10 cellular contexts compared by ENCODE assay signal in genomic region chr15:101135532-101136166, GRCh38.
DNase-seq lines count a peak whose midpoint lies in the region; ATAC-seq and TF ChIP-seq lines count a peak whose summit lies in the region.
"Had no signal": no experiment of that assay in that cellular context is flagged by ENCODE, and none has a peak within 500 bp of the region (broad histone marks: within the 10 kb centered on the region; RNA-seq: fewer than 3 reads in every experiment).

No MANE protein-coding gene starts in this region.

- TF ChIP-seq POLR2A in NB4 (IDR thresholded peaks at IDR 0.05; ENCODE audit: extremely low read depth, insufficient read length), result no peak

- no peaks in the 10 kb centered on the region for H3K27me3 Mint-ChIP-seq in activated CD4-positive, alpha-beta T cell treated with anti-CD3 and anti-CD28 coated beads, Interleukin-2, amount 10 ng/mL, durations not matched to agents 24 days and 14 days
- peaks cover 3% of the 10 kb centered on the region for H3K27me3 Mint-ChIP-seq in stimulated activated naive CD8-positive, alpha-beta T cell treated with anti-CD3 and anti-CD28 coated beads, Interleukin-15, Interleukin-2, amounts not matched to agents 100 ng/mL and 50 ng/mL, for 24 hours
- H3K27me3 Mint-ChIP-seq in Calu3 (ENCODE audit: unreplicated experiment), result peaks cover 15% of the 10 kb centered on the region

- no peak for TF ChIP-seq CTCF in NB4 (IDR thresholded peaks at IDR 0.05; ENCODE audit: low read depth, low read length)
- TF ChIP-seq CTCF in omental fat pad (IDR thresholded peaks at IDR 0.05), result no peak
- TF ChIP-seq CTCF in Calu3 (IDR thresholded peaks at IDR 0.05; ENCODE audit: unreplicated experiment), result no peak

- BruUV-seq in Calu3 (replicated peaks; lab: Mats Ljungman, UMichigan), result no TSS peak

- peaks cover 36% of the 10 kb centered on the region for H3K4me1 Mint-ChIP-seq in activated CD4-positive, alpha-beta T cell treated with anti-CD3 and anti-CD28 coated beads, Interleukin-2, amount 10 ng/mL, durations not matched to agents 24 days and 14 days
- peaks cover 37% of the 10 kb centered on the region for H3K4me1 Mint-ChIP-seq in stimulated activated naive CD8-positive, alpha-beta T cell treated with anti-CD3 and anti-CD28 coated beads, Interleukin-15, Interleukin-2, amounts not matched to agents 100 ng/mL and 50 ng/mL, for 24 hours (ENCODE audit: low read depth)
- H3K4me1 Mint-ChIP-seq in Calu3 (ENCODE audit: low read depth, unreplicated experiment), result no peaks in the 10 kb centered on the region

- CTCF ChIA-PET in Calu3 (lab: Charles Lee), result no interaction called here

- peak overlapping the region; percentile 64 for H3K27ac Mint-ChIP-seq in activated CD4-positive, alpha-beta T cell treated with anti-CD3 and anti-CD28 coated beads, Interleukin-2, amount 10 ng/mL, durations not matched to agents 24 days and 14 days
- peak overlapping the region; percentile 75 for H3K27ac Mint-ChIP-seq in stimulated activated naive CD8-positive, alpha-beta T cell treated with anti-CD3 and anti-CD28 coated beads, Interleukin-15, Interleukin-2, amounts not matched to agents 100 ng/mL and 50 ng/mL, for 24 hours
- H3K27ac Mint-ChIP-seq in Calu3 (ENCODE audit: unreplicated experiment), result no peak overlapping the region

- intact Hi-C loops in activated CD4-positive, alpha-beta T cell treated with anti-CD3 and anti-CD28 coated beads, Interleukin-2, amount 10 ng/mL, durations not matched to agents 24 days and 14 days (cut with micrococcal nuclease), result no loop called here
- intact Hi-C loops in Calu3 (cut with micrococcal nuclease; ENCODE audit: unreplicated experiment), result no loop called here

- DNase-seq in activated CD4-positive, alpha-beta T cell treated with anti-CD3 and anti-CD28 coated beads, Interleukin-2, amount 10 ng/mL, durations not matched to agents 24 days and 14 days, result peak; percentile 69
- DNase-seq in activated CD4-positive, alpha-beta T cell treated with anti-CD3 and anti-CD28 coated beads, Interleukin-2, amount 50 U/mL, for 1 hour, result no peak
- DNase-seq in NB4 (ENCODE audit: low read depth) (peak; percentile 85), omental fat pad (ENCODE audit: low spot score) (no peak), Calu3 (no peak), NCI-H1436 treated with DMSO at 0.1 percent for 48 hours (lab: John Stamatoyannopoulos, UW) (no peak)
- DNase-seq: ACHN, H7 had no signal

- H3K4me3 ChIP-seq in NB4 (ENCODE audit: low read depth, low read length), result no peak overlapping the region

- peak overlapping the region; percentile 23 for H3K4me3 Mint-ChIP-seq in activated CD4-positive, alpha-beta T cell treated with anti-CD3 and anti-CD28 coated beads, Interleukin-2, amount 10 ng/mL, durations not matched to agents 24 days and 14 days
- peak overlapping the region; percentile 27 for H3K4me3 Mint-ChIP-seq in stimulated activated naive CD8-positive, alpha-beta T cell treated with anti-CD3 and anti-CD28 coated beads, Interleukin-15, Interleukin-2, amounts not matched to agents 100 ng/mL and 50 ng/mL, for 24 hours
- no peak overlapping the region for H3K4me3 Mint-ChIP-seq in Calu3 (ENCODE audit: low read depth, unreplicated experiment)

- ATAC-seq in HG02678 (IDR thresholded peaks at IDR 0.05; ENCODE audit: unreplicated experiment) (peak; percentile 72), omental fat pad (ENCODE audit: low FRiP score) (no peak)

- H3K9me3 Mint-ChIP-seq in activated CD4-positive, alpha-beta T cell treated with anti-CD3 and anti-CD28 coated beads, Interleukin-2, amount 10 ng/mL, durations not matched to agents 24 days and 14 days, result no peaks in the 10 kb centered on the region
- H3K9me3 Mint-ChIP-seq in stimulated activated naive CD8-positive, alpha-beta T cell treated with anti-CD3 and anti-CD28 coated beads, Interleukin-15, Interleukin-2, amounts not matched to agents 100 ng/mL and 50 ng/mL, for 24 hours, result peaks cover 3% of the 10 kb centered on the region
- H3K9me3 Mint-ChIP-seq in Calu3 (ENCODE audit: low read depth, unreplicated experiment), result no peaks in the 10 kb centered on the region

- peaks cover 4% of the 10 kb centered on the region for H3K36me3 Mint-ChIP-seq in activated CD4-positive, alpha-beta T cell treated with anti-CD3 and anti-CD28 coated beads, Interleukin-2, amount 10 ng/mL, durations not matched to agents 24 days and 14 days (ENCODE audit: low read depth)
- no peaks in the 10 kb centered on the region for H3K36me3 Mint-ChIP-seq in stimulated activated naive CD8-positive, alpha-beta T cell treated with anti-CD3 and anti-CD28 coated beads, Interleukin-15, Interleukin-2, amounts not matched to agents 100 ng/mL and 50 ng/mL, for 24 hours (ENCODE audit: low read depth)
- no peaks in the 10 kb centered on the region for H3K36me3 Mint-ChIP-seq in Calu3 (ENCODE audit: insufficient read depth, unreplicated experiment)

Comparison
In these comparisons a context has a peak if more than half of its experiments do, and no peak if none do; other contexts are left out.
1. DNase-seq: peak in activated CD4-positive, alpha-beta T cell treated with anti-CD3 and anti-CD28 coated beads, Interleukin-2, amount 10 ng/mL, durations not matched to agents 24 days and 14 days (single experiment) and NB4 (single experiment); none in activated CD4-positive, alpha-beta T cell treated with anti-CD3 and anti-CD28 coated beads, Interleukin-2, amount 50 U/mL, for 1 hour (single experiment), omental fat pad (single experiment), Calu3 (single experiment) and NCI-H1436 treated with DMSO at 0.1 percent for 48 hours (single experiment).